ENCODE assay signal across 19 cellular contexts in the genomic region with DNA sequence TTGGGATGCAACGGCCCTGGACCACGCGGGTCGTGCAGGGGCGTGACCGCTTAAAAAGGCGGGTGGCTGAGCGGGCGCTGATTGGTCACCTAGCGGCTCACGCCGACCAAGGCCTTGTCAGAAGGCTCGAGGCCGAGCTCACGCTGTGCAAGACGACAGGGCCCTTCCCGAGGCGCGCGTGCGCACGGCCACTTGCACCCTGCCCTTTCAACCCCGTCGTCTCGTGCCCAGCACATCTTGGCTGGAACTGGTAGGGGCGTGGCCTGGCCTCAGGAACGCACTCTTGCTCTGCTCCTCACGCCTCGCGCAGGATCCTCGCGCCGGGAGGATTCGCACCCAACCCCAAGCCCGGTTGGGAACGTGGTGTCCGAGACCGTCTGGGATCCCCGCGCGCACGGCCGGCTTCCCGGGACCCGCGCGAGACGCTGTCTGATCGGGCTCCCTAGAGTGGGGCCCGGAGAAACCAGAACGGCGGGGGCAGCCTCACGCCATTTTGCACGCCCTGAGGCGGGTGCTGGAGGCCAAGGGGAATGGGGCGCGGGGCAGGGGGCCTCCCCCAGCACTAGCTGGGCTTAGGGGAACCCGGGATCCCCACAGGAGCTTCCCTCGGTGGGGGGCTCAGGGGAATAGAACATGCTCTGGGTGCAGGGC. TPM values are rescaled to one million over a fixed set of nuclear protein-coding genes. Genes with fewer than 3 reads are reported as not detected.
"Had no signal": no experiment of that assay in that cellular context is flagged by ENCODE, and none has a peak within 500 bp of the region (broad histone marks: within the 10 kb centered on the region; RNA-seq: fewer than 3 reads in every experiment).

A gene with protein sequence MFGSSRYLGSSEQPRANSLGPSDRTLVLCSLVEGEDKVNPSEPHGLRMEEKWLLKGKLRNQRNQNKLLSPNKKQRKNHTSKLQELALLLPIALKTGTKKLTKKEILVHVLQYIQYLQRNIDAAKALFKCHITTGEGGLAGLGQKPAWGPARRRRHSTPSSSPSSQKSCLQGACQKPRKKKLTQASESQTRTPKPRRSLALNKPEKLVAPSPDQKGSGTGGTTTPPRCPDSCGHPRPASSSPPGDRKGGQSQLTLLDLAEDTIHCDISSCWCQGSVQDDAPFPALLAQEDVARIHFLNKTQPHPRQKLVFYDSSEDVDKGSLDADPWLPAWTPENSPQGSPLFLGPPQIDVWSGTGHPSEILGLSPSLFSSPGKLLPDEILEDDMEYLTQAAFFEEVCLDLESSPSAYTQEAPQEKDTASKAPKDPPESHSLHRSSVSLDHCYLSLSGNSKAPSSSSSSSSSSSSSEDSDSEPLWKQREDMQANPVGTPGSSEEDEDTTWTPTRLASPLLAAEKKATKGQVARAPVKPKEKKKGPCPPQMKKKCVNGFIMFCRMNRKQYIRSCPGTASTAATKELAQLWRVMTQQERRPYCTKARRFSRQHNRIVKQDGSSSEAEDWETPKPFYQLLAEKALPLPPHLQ (plus strand): TSS at position 280 of the 651 bp plus-strand sequence. CDS start 1,938 bp downstream, outside the sequence.

- H3K27me3 Mint-ChIP-seq: activated CD4-positive, alpha-beta T cell treated with anti-CD3 and anti-CD28 coated beads, Interleukin-2, amount 10 ng/mL, durations not matched to agents 7 days and 5 days; activated naive CD4-positive, alpha-beta T cell treated with anti-CD3 and anti-CD28 coated beads, Interleukin-2, amount 50 U/mL, for 24 hours had no signal

- H3K27ac ChIP-seq: coronary artery, epithelial cell of prostate, hepatocyte, sigmoid colon, stomach, uterus had no signal

- H3K27ac Mint-ChIP-seq: activated CD4-positive, alpha-beta T cell treated with anti-CD3 and anti-CD28 coated beads, Interleukin-2, amount 10 ng/mL, durations not matched to agents 7 days and 5 days; activated naive CD4-positive, alpha-beta T cell treated with anti-CD3 and anti-CD28 coated beads, Interleukin-2, amount 50 U/mL, for 24 hours; T-helper 1 cell treated with Interleukin-12 subunit alpha and Interleukin-12 subunit beta and Interleukin-4 antibody, amounts not matched to agents 30 μg/mL and 1 μg/mL, for 36 hours had no signal

- DNase-seq: activated CD4-positive, alpha-beta T cell treated with anti-CD3 and anti-CD28 coated beads, Interleukin-2, amount 10 ng/mL, durations not matched to agents 7 days and 5 days; activated CD4-positive, CD25-positive, alpha-beta regulatory T cell; activated effector memory CD4-positive, alpha-beta T cell treated with Interleukin-2 at 50 U/mL for 16 hours; caudate nucleus; effector CD4-positive, alpha-beta T cell; occipital lobe; sigmoid colon; stimulated activated CD4-positive, alpha-beta T cell treated with anti-CD3 and anti-CD28 coated beads, Interleukin-4, amount 100 ng/mL, for 1 hour; stomach; uterus had no signal

- H3K4me3 ChIP-seq: coronary artery, hepatocyte, sigmoid colon, stomach, uterus had no signal

- H3K9me3 ChIP-seq: sigmoid colon, stomach, uterus had no signal

- H3K9me3 Mint-ChIP-seq: activated CD4-positive, alpha-beta T cell treated with anti-CD3 and anti-CD28 coated beads, Interleukin-2, amount 10 ng/mL, durations not matched to agents 7 days and 5 days; activated naive CD4-positive, alpha-beta T cell treated with anti-CD3 and anti-CD28 coated beads, Interleukin-2, amount 50 U/mL, for 24 hours; T-helper 1 cell treated with Interleukin-12 subunit alpha and Interleukin-12 subunit beta and Interleukin-4 antibody, amounts not matched to agents 30 μg/mL and 1 μg/mL, for 36 hours had no signal

- H3K27me3 ChIP-seq: hepatocyte, sigmoid colon, stomach, uterus had no signal

- H3K36me3 ChIP-seq: sigmoid colon, stomach, uterus had no signal

- H3K4me3 Mint-ChIP-seq: activated CD4-positive, alpha-beta T cell treated with anti-CD3 and anti-CD28 coated beads, Interleukin-2, amount 10 ng/mL, durations not matched to agents 7 days and 5 days; activated naive CD4-positive, alpha-beta T cell treated with anti-CD3 and anti-CD28 coated beads, Interleukin-2, amount 50 U/mL, for 24 hours; T-helper 1 cell treated with Interleukin-12 subunit alpha and Interleukin-12 subunit beta and Interleukin-4 antibody, amounts not matched to agents 30 μg/mL and 1 μg/mL, for 36 hours had no signal

- H3K36me3 Mint-ChIP-seq: activated naive CD4-positive, alpha-beta T cell treated with anti-CD3 and anti-CD28 coated beads, Interleukin-2, amount 50 U/mL, for 24 hours had no signal

RNA-seq across cellular contexts. Expression of the gene that starts here (rescaled TPM):
- total RNA-seq: activated CD4-positive, alpha-beta T cell treated with anti-CD3 and anti-CD28 coated beads, Interleukin-2, amount 10 ng/mL, durations not matched to agents 7 days and 5 days; hepatocyte; kidney epithelial cell; liver; myocyte; occipital lobe; pulmonary artery endothelial cell; sigmoid colon; stomach; uterus had no signal
- polyA plus RNA-seq: hepatocyte, liver, sigmoid colon, stomach had no signal
